In genomic region chr6:116714296-116714695, GRCh38 we compare ENCODE assay signal across 22 cellular contexts. TPM values are rescaled to one million over a fixed set of nuclear protein-coding genes. Genes with fewer than 3 reads are reported as not detected.
"Had no signal": no experiment of that assay in that cellular context is flagged by ENCODE, and none has a peak within 500 bp of the region (broad histone marks: within the 10 kb centered on the region; RNA-seq: fewer than 3 reads in every experiment).

No MANE protein-coding gene starts in this region.

- H3K4me1 ChIP-seq: parathyroid adenoma, upper lobe of right lung had no signal

- DNase-seq: activated CD4-positive, alpha-beta memory T cell treated with anti-CD3 and anti-CD28 coated beads for 36 hours; activated naive CD4-positive, alpha-beta T cell treated with Interleukin-2 at 50 U/mL for 16 hours; activated naive CD8-positive, alpha-beta T cell treated with anti-CD3 and anti-CD28 coated beads, Interleukin-2, amount 50 U/mL, for 24 hours; activated T-cell treated with anti-CD3 and anti-CD28 coated beads for 4 hours; aorta; brain microvascular endothelial cell; central memory CD4-positive, alpha-beta T cell; erythroblast; foreskin melanocyte; stimulated activated CD4-positive, alpha-beta T cell treated with anti-CD3 and anti-CD28 coated beads, Interleukin-4, amount 100 ng/mL, for 24 hours; T-helper 2 cell; upper lobe of right lung; WERI-Rb-1 had no signal

- FAIRE-seq: colon, keratinocyte had no signal

- H3K9ac ChIP-seq: parathyroid adenoma had no signal

- H3K9me3 Mint-ChIP-seq: activated CD4-positive, alpha-beta memory T cell treated with anti-CD3 and anti-CD28 coated beads for 36 hours; activated naive CD8-positive, alpha-beta T cell treated with anti-CD3 and anti-CD28 coated beads, Interleukin-2, amount 50 U/mL, for 24 hours; activated T-helper 2 cell treated with anti-CD3 and anti-CD28 coated beads, Interferon-gamma antibody, Interleukin-2, Interleukin-4, amounts not matched to agents 10 μg/mL and 5 μg/mL and 100 μg/mL, durations not matched to agents 14 hours and 24 hours and 36 hours; stimulated activated memory B cell treated with anti-CD40 and anti-IgM and Interleukin-4, amounts not matched to agents 10 μg/mL and 1 μg/mL and 100 μg/mL, for 72 hours had no signal

- H3K4me3 ChIP-seq: lung, thoracic aorta, upper lobe of right lung had no signal

- H3K9me3 ChIP-seq: thoracic aorta, upper lobe of right lung had no signal

- ATAC-seq: activated naive CD8-positive, alpha-beta T cell treated with anti-CD3 and anti-CD28 coated beads, Interleukin-2, amount 50 U/mL, for 24 hours; sciatic nerve; stimulated activated memory B cell treated with anti-CD40 and anti-IgM and Interleukin-4, amounts not matched to agents 10 μg/mL and 1 μg/mL and 100 μg/mL, for 72 hours; upper lobe of right lung had no signal

- H3K27ac ChIP-seq: brain microvascular endothelial cell, parathyroid adenoma, thoracic aorta, upper lobe of right lung, WERI-Rb-1 had no signal

- H3K4me1 Mint-ChIP-seq: nephron had no signal

- H3K4me3 Mint-ChIP-seq: activated CD4-positive, alpha-beta memory T cell treated with anti-CD3 and anti-CD28 coated beads for 36 hours; activated naive CD8-positive, alpha-beta T cell treated with anti-CD3 and anti-CD28 coated beads, Interleukin-2, amount 50 U/mL, for 24 hours; nephron; stimulated activated memory B cell treated with anti-CD40 and anti-IgM and Interleukin-4, amounts not matched to agents 10 μg/mL and 1 μg/mL and 100 μg/mL, for 72 hours had no signal

- H3K27ac Mint-ChIP-seq: activated CD4-positive, alpha-beta memory T cell treated with anti-CD3 and anti-CD28 coated beads for 36 hours; activated naive CD8-positive, alpha-beta T cell treated with anti-CD3 and anti-CD28 coated beads, Interleukin-2, amount 50 U/mL, for 24 hours; activated T-helper 2 cell treated with anti-CD3 and anti-CD28 coated beads, Interferon-gamma antibody, Interleukin-2, Interleukin-4, amounts not matched to agents 10 μg/mL and 5 μg/mL and 100 μg/mL, durations not matched to agents 14 hours and 24 hours and 36 hours; nephron; stimulated activated memory B cell treated with anti-CD40 and anti-IgM and Interleukin-4, amounts not matched to agents 10 μg/mL and 1 μg/mL and 100 μg/mL, for 72 hours had no signal

- H3K27me3 Mint-ChIP-seq: activated CD4-positive, alpha-beta memory T cell treated with anti-CD3 and anti-CD28 coated beads for 36 hours; activated naive CD8-positive, alpha-beta T cell treated with anti-CD3 and anti-CD28 coated beads, Interleukin-2, amount 50 U/mL, for 24 hours; stimulated activated memory B cell treated with anti-CD40 and anti-IgM and Interleukin-4, amounts not matched to agents 10 μg/mL and 1 μg/mL and 100 μg/mL, for 72 hours had no signal

- H2AFZ ChIP-seq: parathyroid adenoma had no signal

- H3K27me3 ChIP-seq: brain microvascular endothelial cell, upper lobe of right lung had no signal

RNA-seq across cellular contexts. Expression of gene FAM162B, which starts 51.2 kb away (rescaled TPM):
- total RNA-seq: activated CD4-positive, alpha-beta memory T cell treated with anti-CD3 and anti-CD28 coated beads for 36 hours; activated T-helper 2 cell treated with anti-CD3 and anti-CD28 coated beads, Interferon-gamma antibody, Interleukin-2, Interleukin-4, amounts not matched to agents 10 μg/mL and 5 μg/mL and 100 μg/mL, durations not matched to agents 14 hours and 24 hours and 36 hours had no signal
- polyA plus RNA-seq: keratinocyte had no signal
